Comparison of ENCODE assay signal across 8 cellular contexts in the genomic region with DNA sequence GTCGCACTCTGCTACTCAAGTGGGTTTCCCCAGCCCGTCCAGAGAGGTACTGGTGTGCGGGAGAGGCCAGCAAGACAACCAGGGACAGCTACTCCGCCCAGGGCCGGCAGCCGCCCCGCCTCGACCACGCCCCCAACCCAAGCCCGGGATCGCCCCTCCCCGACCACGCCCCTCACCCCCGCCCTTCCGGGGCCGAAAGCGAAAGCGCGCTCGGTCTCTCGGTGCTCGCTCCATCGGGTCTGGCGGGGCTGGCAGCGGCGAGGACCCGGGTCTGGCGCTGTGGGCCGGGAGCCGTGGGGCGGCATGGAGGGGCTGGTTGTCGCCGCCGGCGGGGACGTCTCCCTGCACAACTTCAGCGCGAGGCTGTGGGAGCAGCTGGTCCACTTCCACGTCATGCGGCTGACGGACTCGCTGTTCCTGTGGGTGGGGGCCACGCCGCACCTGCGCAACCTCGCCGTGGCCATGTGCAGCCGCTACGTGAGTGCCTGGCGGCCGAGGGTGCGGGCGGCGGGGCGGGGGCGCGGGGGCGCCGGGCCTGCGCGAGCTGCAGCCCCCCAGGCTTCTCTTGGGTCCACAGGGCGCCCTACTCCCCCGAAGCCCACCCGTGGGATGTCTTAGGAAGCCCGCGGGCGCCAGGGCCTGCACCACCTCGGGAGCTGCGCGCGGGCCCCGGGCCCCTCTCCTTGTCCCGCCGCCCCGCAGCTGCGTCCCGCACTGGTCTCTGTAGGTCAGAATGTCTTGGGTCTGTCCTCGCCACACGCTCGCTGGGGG. TPM values are rescaled to one million over a fixed set of nuclear protein-coding genes. Genes with fewer than 3 reads are reported as not detected.
DNase-seq lines count a peak whose midpoint lies in the region; ATAC-seq, FAIRE-seq and TF ChIP-seq lines count a peak whose summit lies in the region.

A gene with protein sequence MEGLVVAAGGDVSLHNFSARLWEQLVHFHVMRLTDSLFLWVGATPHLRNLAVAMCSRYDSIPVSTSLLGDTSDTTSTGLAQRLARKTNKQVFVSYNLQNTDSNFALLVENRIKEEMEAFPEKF (plus strand): TSS at position 228 of the 771 bp plus-strand sequence. CDS start 76 bp downstream, at position 304.

- peak within 1 kb of the TSS; percentile 98 for H3K4me3 Mint-ChIP-seq in central memory CD8-positive, alpha-beta T cell

- H3K9me3 Mint-ChIP-seq in central memory CD8-positive, alpha-beta T cell: no peaks in the 10 kb centered on the region

- H3K9me1 ChIP-seq in keratinocyte (ENCODE audit: control insufficient read depth, extremely low read depth, insufficient read depth, low read length): no peaks in the 10 kb centered on the region

- H3K9me3 ChIP-seq in keratinocyte (ENCODE audit: control insufficient read depth, low read depth, low read length): no peaks in the 10 kb centered on the region

- H3K27ac Mint-ChIP-seq in central memory CD8-positive, alpha-beta T cell (ENCODE audit: low read depth): peak within 1 kb of the TSS; percentile 94

- no peaks in the 10 kb centered on the region for H3K27me3 ChIP-seq in keratinocyte (ENCODE audit: control insufficient read depth, extremely low read depth, insufficient read depth, low read length)

- ATAC-seq in GM19035 (IDR thresholded peaks at IDR 0.05; ENCODE audit: unreplicated experiment) (peak; percentile 71), HG03280 (IDR thresholded peaks at IDR 0.05; ENCODE audit: unreplicated experiment) (peak; percentile 84)
- ATAC-seq in activated CD4-positive, CD25-positive, alpha-beta regulatory T cell treated with anti-CD3 and anti-CD28 coated beads, Interleukin-2, amount 50 U/mL, for 24 hours: peak; percentile 83 to 85
- peak; percentile 74 for ATAC-seq in central memory CD8-positive, alpha-beta T cell (replicated peaks; ENCODE audit: extremely low read depth, poor library complexity, severe bottlenecking)

- peak within 1 kb of the TSS; percentile 82 to 96 (median 93) for H3K4me3 ChIP-seq in keratinocyte (ENCODE audit: control insufficient read depth in 2 of 3, extremely low read depth in 1 of 3, insufficient read depth in 2 of 3, low read depth in 1 of 3, low read length in 3 of 3)

- H2AFZ ChIP-seq in keratinocyte (ENCODE audit: control insufficient read depth, low read length): peak within 1 kb of the TSS; percentile 97

- no peak for FAIRE-seq in keratinocyte (lab: Jason Lieb, UNC)

- H3K36me3 ChIP-seq in keratinocyte (ENCODE audit: control insufficient read depth in 2 of 2, extremely low read depth in 1 of 2, insufficient read depth in 2 of 2, low read length in 2 of 2): peaks cover 2 to 15% of the 10 kb centered on the region in 2 experiments

- dilution Hi-C loops in keratinocyte (cut with MboI; ENCODE audit: extremely low pct_ligation_motif_present, low sequenced_read_pairs): no loop called here

- peak within 1 kb of the TSS; percentile 70 for H3K27ac ChIP-seq in keratinocyte (ENCODE audit: control insufficient read depth, insufficient read depth, low read length)

- DNase-seq in AG09319 (ENCODE audit: extremely low read depth, low read depth) (peak; percentile 64), NCI-H446 (lab: John Stamatoyannopoulos, UW) (peak; percentile 83 to 87), keratinocyte (ENCODE audit: low read depth, low spot score) (peak; percentile 23)
- peak; percentile 79 to 87 for DNase-seq in central memory CD8-positive, alpha-beta T cell (ENCODE audit: low spot score in 2 of 2)
- DNase-seq in stimulated activated CD4-positive, alpha-beta T cell treated with anti-CD3 and anti-CD28 coated beads, Interleukin-12 subunit alpha, Interleukin-12 subunit beta, amount 100 ng/mL, for 4 hours: peak; percentile 97

- peaks cover 8% of the 10 kb centered on the region for H3K36me3 Mint-ChIP-seq in central memory CD8-positive, alpha-beta T cell (ENCODE audit: insufficient read depth)

- peaks cover 9% of the 10 kb centered on the region for H3K4me1 ChIP-seq in keratinocyte (ENCODE audit: control insufficient read depth, extremely low read depth, insufficient read depth, low read length)

- peaks cover 8% of the 10 kb centered on the region for H3K27me3 Mint-ChIP-seq in central memory CD8-positive, alpha-beta T cell

- H4K20me1 ChIP-seq in keratinocyte (ENCODE audit: control insufficient read depth, extremely low read depth, insufficient read depth, low read length): peaks cover 14% of the 10 kb centered on the region

- peak within 1 kb of the TSS; percentile 82 for H3K9ac ChIP-seq in keratinocyte (ENCODE audit: control insufficient read depth, extremely low read depth, insufficient read depth, low read length)

- TF ChIP-seq CTCF in AG09319 (IDR thresholded peaks at IDR 0.05; ENCODE audit: low read depth, low read length) (no peak), keratinocyte (optimal IDR thresholded peaks at IDR 0.05 in 1 of 3, IDR thresholded peaks at IDR 0.05 in 1 of 3, conservative IDR thresholded peaks at IDR 0.05 in 1 of 3; ENCODE audit: extremely low read depth in 1 of 3, insufficient read depth in 2 of 3, low read length in 3 of 3) (no peak)

- peaks cover 42% of the 10 kb centered on the region for H3K4me1 Mint-ChIP-seq in central memory CD8-positive, alpha-beta T cell

- peaks cover 49% of the 10 kb centered on the region for H3K79me2 ChIP-seq in keratinocyte (ENCODE audit: control insufficient read depth, insufficient read depth, low read length)

- H3K4me2 ChIP-seq in keratinocyte (ENCODE audit: control insufficient read depth, extremely low read depth, insufficient read depth, low read depth, low read length): peak within 1 kb of the TSS; percentile 96

RNA-seq across cellular contexts. Expression of the gene that starts here (rescaled TPM):
- polyA plus RNA-seq in keratinocyte: 9.9 to 19.7 TPM (median 16.3 TPM) in 3 replicates
- polyA plus RNA-seq in keratinocyte (2011; ENCODE audit: low read depth): 5.6 TPM
- 8.8 and 12.3 TPM in 2 replicates for polyA plus RNA-seq in keratinocyte (2011; cell fraction: cytosol; rRNA removed)
- polyA plus RNA-seq in keratinocyte (2011; cell fraction: nucleus; rRNA removed): 9.2 and 9.7 TPM in 2 replicates
- polyA plus RNA-seq in keratinocyte (2012; ENCODE audit: low replicate concordance): 16.0 and 17.0 TPM in 2 replicates
- 5.2 to 5.4 TPM (median 5.3 TPM) in 3 replicates for polyA minus RNA-seq in keratinocyte
- 18.6 TPM for polyA minus RNA-seq in keratinocyte (2011; cell fraction: cytosol; rRNA and poly(A)+ RNA removed)
- 2.4 and 2.9 TPM in 2 replicates for polyA minus RNA-seq in keratinocyte (2011; cell fraction: nucleus; rRNA and poly(A)+ RNA removed)

Comparison
In these comparisons a context has a peak if more than half of its experiments do, and no peak if none do; other contexts are left out.
1. Peak in every context shown above with its lines: DNase-seq, ATAC-seq, H3K4me3 ChIP-seq and H3K27ac ChIP-seq.
2. DNase-seq: peak in every context shown above with its lines; median percentile 97 in stimulated activated CD4-positive, alpha-beta T cell treated with anti-CD3 and anti-CD28 coated beads, Interleukin-12 subunit alpha, Interleukin-12 subunit beta, amount 100 ng/mL, for 4 hours; 85 in NCI-H446; 83 in central memory CD8-positive, alpha-beta T cell; 64 in AG09319; 23 in keratinocyte.